In the genomic region with DNA sequence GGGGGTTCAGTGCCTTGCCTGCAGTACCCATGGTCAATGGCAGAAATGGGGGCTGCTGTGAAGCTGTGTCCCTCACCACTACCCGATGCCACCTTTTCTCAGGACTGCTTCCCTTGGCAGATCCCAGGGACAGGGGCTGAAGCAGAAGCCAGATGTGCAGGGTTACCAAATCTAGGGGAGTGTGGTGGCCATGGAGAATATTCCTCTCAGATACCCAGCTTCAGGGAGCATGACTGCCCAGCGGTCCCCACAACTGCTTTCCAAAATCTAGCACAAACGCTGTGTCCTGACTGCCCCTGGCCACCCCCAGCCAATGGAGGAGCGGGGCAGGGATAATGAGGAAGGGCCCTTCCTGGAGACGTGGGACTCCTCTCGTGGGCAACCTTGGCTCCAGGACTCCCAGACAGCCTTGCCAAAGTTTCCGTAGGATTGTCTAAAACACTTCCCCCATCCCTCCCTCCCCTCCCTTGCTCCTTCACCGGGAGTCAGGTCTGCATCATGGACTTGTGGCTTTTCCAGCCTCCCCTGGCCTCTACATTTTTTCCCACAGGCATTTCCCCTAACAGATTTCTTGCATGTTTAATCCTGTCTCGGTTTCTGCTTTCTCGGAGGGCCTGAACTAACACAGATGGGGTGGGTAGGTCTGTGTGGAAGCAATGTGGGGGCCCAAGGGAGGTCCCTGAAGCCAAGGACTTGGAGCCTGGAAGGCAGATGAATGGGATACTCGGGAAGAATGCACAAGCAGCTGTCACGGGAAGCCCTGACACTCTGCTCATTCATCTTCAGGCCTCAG, we compare ENCODE assay signal across 28 cellular contexts.
DNase-seq lines count a peak whose midpoint lies in the region; ATAC-seq and TF ChIP-seq lines count a peak whose summit lies in the region.
"Had no signal": no experiment of that assay in that cellular context is flagged by ENCODE, and none has a peak within 500 bp of the region (broad histone marks: within the 10 kb centered on the region; RNA-seq: fewer than 3 reads in every experiment).

No MANE protein-coding gene starts in this region.

- H3K36me3 ChIP-seq in GM23248 (ENCODE audit: low read depth): no peaks in the 10 kb centered on the region
- H3K36me3 ChIP-seq: lower lobe of right lung had no signal

- CTCF ChIA-PET in CD4-positive, alpha-beta T cell (lab: Charles Lee): no interaction called here

- H3F3A ChIP-seq in GM23248 (ENCODE audit: insufficient read depth): no peaks in the 10 kb centered on the region

- H3K4me3 ChIP-seq in GM23248: no peak overlapping the region
- H3K4me3 ChIP-seq: body of pancreas, lower lobe of right lung, stomach, thyroid gland had no signal

- TF ChIP-seq CTCF in CD4-positive, alpha-beta T cell (IDR thresholded peaks at IDR 0.05): no peak

- no peaks in the 10 kb centered on the region for H3K9me3 Mint-ChIP-seq in CD4-positive, alpha-beta T cell
- H3K9me3 Mint-ChIP-seq: activated naive CD8-positive, alpha-beta T cell treated with anti-CD3 and anti-CD28 coated beads, Interleukin-2, amount 10 ng/mL, durations not matched to agents 7 days and 5 days; nephron had no signal

- 27 to 31% methylated on average over 12 of the region's 12 CpGs for WGBS in GM23248 (ENCODE audit: low coverage in 1 of 2, low lambda C conversion rate in 2 of 2, missing lambda C conversion rate in 2 of 2), 2 experiments

- no peak for ATAC-seq in HG03139 (IDR thresholded peaks at IDR 0.05; ENCODE audit: unreplicated experiment)
- ATAC-seq in GM18502 (IDR thresholded peaks at IDR 0.05; ENCODE audit: poor library complexity, unreplicated experiment): no peak
- ATAC-seq in CD4-positive, alpha-beta T cell (ENCODE audit: poor library complexity): no peak
- ATAC-seq: body of pancreas had no signal

- no peaks in the 10 kb centered on the region for H4K20me1 ChIP-seq in GM23248 (ENCODE audit: insufficient read depth)

- H3K27ac ChIP-seq in GM23248: no peak overlapping the region
- no peak overlapping the region for H3K27ac ChIP-seq in CD4-positive, alpha-beta T cell (ENCODE audit: low read depth, low read length)
- H3K27ac ChIP-seq: body of pancreas, C4-2B, epithelial cell of prostate, lower lobe of right lung, stomach, thyroid gland had no signal

- H3K9me3 ChIP-seq in GM23248 (ENCODE audit: low read depth): no peaks in the 10 kb centered on the region
- H3K9me3 ChIP-seq in CD4-positive, alpha-beta T cell (ENCODE audit: control insufficient read depth, low read length): no peaks in the 10 kb centered on the region
- H3K9me3 ChIP-seq: body of pancreas, lower lobe of right lung, stomach, thyroid gland had no signal

- H3K4me1 Mint-ChIP-seq in CD4-positive, alpha-beta T cell (ENCODE audit: low read depth): no peaks in the 10 kb centered on the region
- H3K4me1 Mint-ChIP-seq: activated naive CD8-positive, alpha-beta T cell treated with anti-CD3 and anti-CD28 coated beads, Interleukin-2, amount 10 ng/mL, durations not matched to agents 7 days and 5 days; nephron had no signal

- intact Hi-C loops in CD4-positive, alpha-beta T cell (cut with DNase I, micrococcal nuclease): no loop called here

- no peak overlapping the region for H3K9ac ChIP-seq in GM23248

- peak; percentile 43 for DNase-seq in AG08395 (ENCODE audit: low spot score)
- DNase-seq in GM23248: peak; percentile 15
- peak; percentile 84 for DNase-seq in astrocyte of the hippocampus (ENCODE audit: low read depth, low spot score)
- peak; percentile 38 for DNase-seq in glomerular visceral epithelial cell (ENCODE audit: extremely low spot score)
- DNase-seq in CD4-positive, alpha-beta T cell: no peak
- DNase-seq: activated CD4-positive, alpha-beta T cell treated with anti-CD3 and anti-CD28 coated beads for 48 hours; activated CD8-positive, alpha-beta memory T cell treated with anti-CD3 and anti-CD28 coated beads for 24 hours; activated gamma-delta T cell; activated naive CD8-positive, alpha-beta T cell treated with anti-CD3 and anti-CD28 coated beads, Interleukin-2, amount 10 ng/mL, durations not matched to agents 7 days and 5 days; activated T-cell treated with anti-CD3 and anti-CD28 coated beads, Interleukin-2, amount 50 U/mL, for 1 hour; body of pancreas; Calu3; GOT3; IMR-90; lower lobe of right lung; NCI-H1105; NCI-H1930; NCI-H2227 treated with DMSO at 0.1 percent for 48 hours; NCI-H69; retina; stimulated activated CD4-positive, alpha-beta T cell treated with anti-CD3 and anti-CD28 coated beads, Interleukin-2, amount 100 ng/mL, for 24 hours; stomach; thyroid gland had no signal

- no peaks in the 10 kb centered on the region for H3K9me2 ChIP-seq in GM23248 (ENCODE audit: insufficient read depth)

- POLR2A ChIA-PET in CD4-positive, alpha-beta T cell (lab: Charles Lee): no interaction called here

- no peak overlapping the region for H3K4me3 Mint-ChIP-seq in CD4-positive, alpha-beta T cell
- H3K4me3 Mint-ChIP-seq: activated naive CD8-positive, alpha-beta T cell treated with anti-CD3 and anti-CD28 coated beads, Interleukin-2, amount 10 ng/mL, durations not matched to agents 7 days and 5 days; nephron had no signal

- no peaks in the 10 kb centered on the region for H3K4me1 ChIP-seq in GM23248 (ENCODE audit: insufficient read depth)
- H3K4me1 ChIP-seq: body of pancreas, lower lobe of right lung, stomach, thyroid gland had no signal

- H3K27me3 Mint-ChIP-seq in CD4-positive, alpha-beta T cell: no peaks in the 10 kb centered on the region
- H3K27me3 Mint-ChIP-seq: activated naive CD8-positive, alpha-beta T cell treated with anti-CD3 and anti-CD28 coated beads, Interleukin-2, amount 10 ng/mL, durations not matched to agents 7 days and 5 days had no signal

- H3K36me3 Mint-ChIP-seq in CD4-positive, alpha-beta T cell (ENCODE audit: low read depth): peaks cover 11% of the 10 kb centered on the region

- no peaks in the 10 kb centered on the region; the same call in 1 of the 2 replicates for H3K27me3 ChIP-seq in GM23248 (replicated peaks; ENCODE audit: insufficient read depth)
- H3K27me3 ChIP-seq in CD4-positive, alpha-beta T cell (ENCODE audit: control insufficient read depth, insufficient read depth, low read length): no peaks in the 10 kb centered on the region
- H3K27me3 ChIP-seq: body of pancreas, stomach, thyroid gland had no signal

- no peak overlapping the region for H3K4me2 ChIP-seq in GM23248 (ENCODE audit: unreplicated experiment)

- in situ Hi-C loops in GM23248 (cut with MboI): no loop called here

- H3K27ac Mint-ChIP-seq in CD4-positive, alpha-beta T cell: no peak overlapping the region
- H3K27ac Mint-ChIP-seq: activated naive CD8-positive, alpha-beta T cell treated with anti-CD3 and anti-CD28 coated beads, Interleukin-2, amount 10 ng/mL, durations not matched to agents 7 days and 5 days; nephron had no signal

- H2AFZ ChIP-seq in GM23248: no peak overlapping the region

- no peaks in the 10 kb centered on the region for H3K79me2 ChIP-seq in GM23248 (ENCODE audit: insufficient read depth)

Comparison
In these comparisons a context has a peak if more than half of its experiments do, and no peak if none do; other contexts are left out.
1. DNase-seq: peak in AG08395 (single experiment), GM23248 (single experiment), astrocyte of the hippocampus (single experiment) and glomerular visceral epithelial cell (single experiment); none in CD4-positive, alpha-beta T cell (0 of 10).